Comparison of ENCODE assay signal across 27 cellular contexts in the genomic region with DNA sequence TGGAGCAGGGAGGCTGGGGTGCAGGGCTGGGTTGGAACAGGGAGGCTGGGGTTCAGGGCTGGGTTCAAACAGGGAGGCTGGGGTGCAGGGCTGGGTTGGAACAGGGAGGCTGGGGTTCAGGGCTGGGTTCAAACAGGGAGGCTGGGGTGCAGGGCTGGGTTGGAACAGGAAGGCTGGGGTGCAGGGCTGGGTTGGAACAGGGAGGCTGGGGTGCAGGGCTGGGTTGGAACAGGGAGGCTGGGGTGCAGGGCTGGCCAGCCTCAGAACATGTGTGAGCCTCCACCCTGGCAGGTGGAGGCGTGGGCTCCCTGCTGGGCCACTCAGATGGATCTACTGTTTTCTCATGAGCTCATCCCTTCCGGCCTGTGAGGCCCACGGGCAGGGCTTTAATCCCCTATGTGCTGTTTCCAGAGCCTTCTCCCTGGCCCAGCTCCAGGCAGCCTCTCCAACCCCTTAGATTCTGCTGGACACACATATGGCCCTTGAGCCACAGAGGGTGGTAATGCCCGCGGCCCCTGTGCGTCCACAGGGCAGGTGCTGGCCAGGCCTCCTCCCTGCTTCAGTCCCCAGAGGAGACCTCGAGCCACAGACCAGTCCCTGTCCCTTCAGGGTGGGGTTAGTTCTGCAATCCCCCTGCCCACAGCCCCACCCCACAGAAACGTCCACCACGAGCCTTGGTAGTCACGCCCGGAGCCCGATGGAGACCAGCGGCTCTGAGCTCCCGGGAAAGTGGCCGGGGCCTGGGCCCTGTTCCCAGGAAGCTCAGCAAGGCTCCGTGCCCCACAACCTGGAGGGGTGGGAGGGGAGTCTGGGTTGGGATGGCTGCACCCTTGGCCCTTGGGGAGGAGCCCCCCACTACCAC.
A peak's percentile ranks its signal among the peaks of the same experiment; 100 is the strongest.
DNase-seq lines count a peak whose midpoint lies in the region; ATAC-seq and TF ChIP-seq lines count a peak whose summit lies in the region.
"Had no signal": no experiment of that assay in that cellular context is flagged by ENCODE, and none has a peak within 500 bp of the region (broad histone marks: within the 10 kb centered on the region; RNA-seq: fewer than 3 reads in every experiment).

No MANE protein-coding gene starts in this region.

- DNase-seq in left ventricle myocardium superior (peak; percentile 17), Right ventricle myocardium inferior (ENCODE audit: missing footprints) (no peak), NCI-H774 (lab: John Stamatoyannopoulos, UW) (peak; percentile 8), hepatocyte (ENCODE audit: low spot score) (peak; percentile 54), aorta (peak; percentile 40 to 42), ACHN (no peak), glomerular visceral epithelial cell (ENCODE audit: extremely low spot score) (no peak), thyroid gland (no peak)
- DNase-seq: activated CD8-positive, alpha-beta T cell treated with anti-CD3 and anti-CD28 coated beads for 36 hours; activated naive CD4-positive, alpha-beta T cell treated with anti-CD3 and anti-CD28 coated beads, Interleukin-2, amount 50 U/mL, for 16 hours; amygdala; COR-L47; DMS79; GF-D8; hippocampal formation; NCI-H1105; NCI-H2029; NK-92 treated with Interleukin-12 subunit alpha and Interleukin-12 subunit beta, amount 100 ng/mL, for 24 hours; ovary; PC-3; trophoblast cell had no signal

- H3K79me2 ChIP-seq in hepatocyte: no peaks in the 10 kb centered on the region

- H4K20me1 ChIP-seq in hepatocyte (ENCODE audit: insufficient read depth, poor library complexity, severe bottlenecking): no peaks in the 10 kb centered on the region

- no peaks in the 10 kb centered on the region for H3K36me3 ChIP-seq in hepatocyte (replicated peaks; ENCODE audit: insufficient read depth, low read depth)
- H3K36me3 ChIP-seq in aorta (ENCODE audit: control insufficient read depth in 1 of 2, insufficient read depth in 2 of 2, low read length in 1 of 2): no peaks in the 10 kb centered on the region
- H3K36me3 ChIP-seq in thyroid gland: no peaks in the 10 kb centered on the region
- H3K36me3 ChIP-seq: gastroesophageal sphincter, ovary had no signal

- H3K27ac ChIP-seq in hepatocyte: no peak overlapping the region
- no peak overlapping the region for H3K27ac ChIP-seq in aorta (ENCODE audit: low read depth in 1 of 2, low read length in 2 of 2)
- no peak overlapping the region for H3K27ac ChIP-seq in thyroid gland
- H3K27ac ChIP-seq: gastroesophageal sphincter, ovary had no signal

- H3K4me1 ChIP-seq in hepatocyte (ENCODE audit: insufficient read depth) (no peaks in the 10 kb centered on the region), aorta (ENCODE audit: control insufficient read depth in 1 of 2, insufficient read depth in 2 of 2, low read length in 2 of 2) (no peaks in the 10 kb centered on the region), thyroid gland (peaks cover 0 to 6% of the 10 kb centered on the region in 2 donors)

- ATAC-seq in left ventricle myocardium superior (no peak), Right ventricle myocardium inferior (no peak), aorta (ENCODE audit: low FRiP score) (no peak)
- ATAC-seq: activated CD8-positive, alpha-beta T cell treated with anti-CD3 and anti-CD28 coated beads for 36 hours; activated T-helper 17 cell treated with anti-CD3 and anti-CD28 coated beads, Interleukin-2, amount 50 U/mL, for 72 hours; gastroesophageal sphincter; HCT116; left cardiac atrium; PC-3; stimulated activated memory B cell treated with anti-CD40 and anti-IgM and Interleukin-4, amounts not matched to agents 10 μg/mL and 1 μg/mL and 100 μg/mL, for 72 hours had no signal

- H3K27me3 ChIP-seq in hepatocyte: no peaks in the 10 kb centered on the region
- H3K27me3 ChIP-seq in aorta (ENCODE audit: control insufficient read depth in 1 of 2, insufficient read depth in 2 of 2, low read length in 1 of 2): no peaks in the 10 kb centered on the region
- no peaks in the 10 kb centered on the region for H3K27me3 ChIP-seq in thyroid gland
- H3K27me3 ChIP-seq: BLaER1 treated with 17β-estradiol and CSF1 and Interleukin-3, amounts not matched to agents 10 nM and 100 nM; ovary had no signal

- in situ Hi-C loops in ACHN (cut with HindIII; ENCODE audit: low pct_ligation_motif_present, low pct_unique_long_range_greater_than_20kb, low sequenced_read_pairs): no loop called here

- H3K4me3 ChIP-seq in hepatocyte: no peak overlapping the region
- no peak overlapping the region for H3K4me3 ChIP-seq in aorta (ENCODE audit: low read length in 2 of 2)
- H3K4me3 ChIP-seq in thyroid gland (replicated peaks in 1 of 3): no peak overlapping the region
- H3K4me3 ChIP-seq: BLaER1 treated with 17β-estradiol and CSF1 and Interleukin-3, amounts not matched to agents 10 nM and 100 nM; gastroesophageal sphincter; ovary had no signal

- no peak overlapping the region for H2AFZ ChIP-seq in hepatocyte

- no peaks in the 10 kb centered on the region for H3K9me3 ChIP-seq in hepatocyte (ENCODE audit: low read depth)
- no peaks in the 10 kb centered on the region for H3K9me3 ChIP-seq in aorta (ENCODE audit: control insufficient read depth, low read length)
- H3K9me3 ChIP-seq in thyroid gland: no peaks in the 10 kb centered on the region
- H3K9me3 ChIP-seq: BLaER1 treated with 17β-estradiol and CSF1 and Interleukin-3, amounts not matched to agents 10 nM and 100 nM; gastroesophageal sphincter; ovary had no signal

- no peak for TF ChIP-seq POLR2A in thyroid gland (IDR thresholded peaks at IDR 0.05)

- no peak for TF ChIP-seq CTCF in hepatocyte (IDR thresholded peaks at IDR 0.05; ENCODE audit: poor library complexity)
- no peak for TF ChIP-seq CTCF in thyroid gland (IDR thresholded peaks at IDR 0.05)

- H3K4me2 ChIP-seq in hepatocyte: no peak overlapping the region
- H3K4me2 ChIP-seq: BLaER1 treated with 17β-estradiol and CSF1 and Interleukin-3, amounts not matched to agents 10 nM and 100 nM had no signal

- WGBS in hepatocyte (ENCODE audit: low lambda C conversion rate, missing lambda C conversion rate): 81% methylated on average over 16 of the region's 16 CpGs
- 87 to 88% methylated on average over 16 of the region's 16 CpGs for WGBS in aorta, 2 donors
- WGBS in thyroid gland, 2 donors: 58 to 79% methylated on average over 6 to 13 of the region's 16 CpGs

- intact Hi-C loops in left ventricle myocardium superior (cut with micrococcal nuclease) (no loop called here), Right ventricle myocardium inferior (cut with DNase I) (loop anchor here (5.0 to 10.0 kb wide), 2 partner anchors 583 to 1055 kb away; no protein-coding TSS in a partner anchor), aorta (cut with DNase I) (no loop called here), thyroid gland (cut with DNase I) (no loop called here)

- H3K9me2 ChIP-seq in hepatocyte (replicated peaks; ENCODE audit: insufficient read depth): no peaks in the 10 kb centered on the region

Comparison
In these comparisons a context has a peak if more than half of its experiments do, and no peak if none do; other contexts are left out.
1. DNase-seq: peak in left ventricle myocardium superior (single experiment), NCI-H774 (single experiment), hepatocyte (single experiment) and aorta (2 of 2); none in Right ventricle myocardium inferior (single experiment), ACHN (single experiment), glomerular visceral epithelial cell (single experiment) and thyroid gland (0 of 2).